In the genomic region with DNA sequence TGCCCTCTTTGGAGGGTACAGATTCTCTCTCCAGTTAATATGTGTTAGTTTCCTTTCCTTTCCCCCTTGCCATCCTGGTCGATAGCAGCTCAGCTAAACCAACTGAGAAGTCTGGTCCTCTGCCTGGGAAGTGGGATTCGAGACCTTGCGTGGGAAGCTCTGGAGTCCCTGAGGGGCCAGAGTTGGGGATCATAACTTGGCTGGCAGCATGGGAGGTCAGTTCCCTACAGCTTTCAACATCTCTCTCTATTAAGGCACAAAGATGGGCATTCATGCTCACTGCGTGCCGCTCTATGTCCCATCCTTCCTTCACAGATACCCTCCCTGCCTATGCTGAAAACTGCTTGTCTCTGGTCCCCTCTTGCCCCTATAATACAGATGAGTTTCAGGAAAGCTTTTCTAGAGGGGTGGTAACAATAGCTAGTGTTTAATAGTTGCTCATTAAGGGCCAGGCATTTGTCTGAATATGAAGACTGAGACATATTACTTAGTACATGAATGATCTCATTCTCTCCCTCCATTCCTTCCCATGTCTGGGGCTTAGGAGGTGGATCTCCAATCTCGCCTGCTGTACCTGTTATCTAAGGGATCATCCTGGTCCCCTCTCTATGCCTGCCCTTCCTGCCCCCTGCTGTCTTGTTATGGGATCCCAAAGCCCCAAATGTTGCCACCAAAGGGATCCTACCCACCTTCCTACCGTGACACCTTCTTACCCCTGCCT, we compare ENCODE assay signal across 9 cellular contexts. TPM values are rescaled to one million over a fixed set of nuclear protein-coding genes. Genes with fewer than 3 reads are reported as not detected.
A peak's percentile ranks its signal among the peaks of the same experiment; 100 is the strongest.
DNase-seq lines count a peak whose midpoint lies in the region; ATAC-seq and TF ChIP-seq lines count a peak whose summit lies in the region.
"Had no signal": no experiment of that assay in that cellular context is flagged by ENCODE, and none has a peak within 500 bp of the region (broad histone marks: within the 10 kb centered on the region; RNA-seq: fewer than 3 reads in every experiment).

No MANE protein-coding gene starts in this region.

- 75 to 81% methylated on average over 7 of the region's 7 CpGs for WGBS in body of pancreas, 2 donors

- peaks cover 6% of the 10 kb centered on the region for H3K27me3 Mint-ChIP-seq in CD4-positive, CD25-positive, alpha-beta regulatory T cell

- no peak for TF ChIP-seq CTCF in body of pancreas (IDR thresholded peaks at IDR 0.05)
- TF ChIP-seq CTCF in neutrophil (IDR thresholded peaks at IDR 0.05), result no peak

- peaks cover 13% of the 10 kb centered on the region for H3K36me3 Mint-ChIP-seq in CD4-positive, CD25-positive, alpha-beta regulatory T cell

- H3K27ac ChIP-seq in CD4-positive, CD25-positive, alpha-beta regulatory T cell (ENCODE audit: insufficient read depth, low read length, poor library complexity, severe bottlenecking), result no peak overlapping the region
- H3K27ac ChIP-seq in body of pancreas (peak overlapping the region; percentile 90 to 98 (median 98)), neutrophil (peak overlapping the region; percentile 79)

- no peaks in the 10 kb centered on the region for H3K9me3 ChIP-seq in CD4-positive, CD25-positive, alpha-beta regulatory T cell (ENCODE audit: control insufficient read depth in 2 of 2, low read length in 2 of 2)
- H3K9me3 ChIP-seq in body of pancreas (no peaks in the 10 kb centered on the region), neutrophil (no peaks in the 10 kb centered on the region)

- intact Hi-C loops in body of pancreas (cut with DNase I), result no loop called here

- peaks cover 9 to 76% (median 40%) of the 10 kb centered on the region in 4 donors for H3K4me1 Mint-ChIP-seq in CD4-positive, CD25-positive, alpha-beta regulatory T cell

- peak overlapping the region in 1 of 4 donors; percentile 15 for H3K4me3 Mint-ChIP-seq in CD4-positive, CD25-positive, alpha-beta regulatory T cell

- no peak overlapping the region for H3K4me3 ChIP-seq in CD4-positive, CD25-positive, alpha-beta regulatory T cell (ENCODE audit: low read depth, low read length)
- no peak overlapping the region for H3K4me3 ChIP-seq in body of pancreas
- H3K4me3 ChIP-seq in neutrophil (ENCODE audit: low read depth in 1 of 2, low read length in 1 of 2), result no peak overlapping the region

- TF ChIP-seq POLR2A in body of pancreas (IDR thresholded peaks at IDR 0.05), result no peak

- no peak for ATAC-seq in CD4-positive, CD25-positive, alpha-beta regulatory T cell (ENCODE audit: low read depth in 2 of 2)
- ATAC-seq in body of pancreas, result no peak
- ATAC-seq in HG02763 (IDR thresholded peaks at IDR 0.05; ENCODE audit: unreplicated experiment), result no peak

- peaks cover 20% of the 10 kb centered on the region for H3K36me3 ChIP-seq in CD4-positive, CD25-positive, alpha-beta regulatory T cell (ENCODE audit: control insufficient read depth, insufficient read depth, low read length)
- H3K36me3 ChIP-seq in body of pancreas (replicated peaks in 1 of 2; ENCODE audit: insufficient read depth in 1 of 2, low read depth in 2 of 2) (no peaks in the 10 kb centered on the region), neutrophil (peaks cover 18% of the 10 kb centered on the region)

- peaks cover 50% of the 10 kb centered on the region for H3K4me1 ChIP-seq in CD4-positive, CD25-positive, alpha-beta regulatory T cell (ENCODE audit: control insufficient read depth, insufficient read depth, low read length, poor library complexity, severe bottlenecking)
- H3K4me1 ChIP-seq in body of pancreas (peaks cover 87% of the 10 kb centered on the region), neutrophil (ENCODE audit: control insufficient read depth in 1 of 2, insufficient read depth in 1 of 2, low read depth in 1 of 2, low read length in 1 of 2) (peaks cover 64 to 73% of the 10 kb centered on the region in 2 experiments)

- no peaks in the 10 kb centered on the region for H3K9me3 Mint-ChIP-seq in CD4-positive, CD25-positive, alpha-beta regulatory T cell

- peak overlapping the region; percentile 49 to 95 (median 57) for H3K27ac Mint-ChIP-seq in CD4-positive, CD25-positive, alpha-beta regulatory T cell

- DNase-seq in CD4-positive, CD25-positive, alpha-beta regulatory T cell, result no peak
- no peak for DNase-seq in body of pancreas
- no peak for DNase-seq in activated CD8-positive, alpha-beta memory T cell treated with anti-CD3 and anti-CD28 coated beads, Interleukin-2, amount 50 U/mL, for 48 hours
- no peak for DNase-seq in DMS153 treated with DMSO at 0.1 percent for 48 hours (lab: John Stamatoyannopoulos, UW; ENCODE audit: unreplicated experiment)
- DNase-seq: activated gamma-delta T cell treated with Interleukin-2 at 50 U/mL for 16 hours, mesendoderm, NCI-H510A had no signal

- no peaks in the 10 kb centered on the region for H3K27me3 ChIP-seq in CD4-positive, CD25-positive, alpha-beta regulatory T cell (ENCODE audit: control insufficient read depth, insufficient read depth, low read length)
- H3K27me3 ChIP-seq in body of pancreas (no peaks in the 10 kb centered on the region), neutrophil (no peaks in the 10 kb centered on the region)

RNA-seq across cellular contexts. Expression of a gene that starts 10.8 kb away (rescaled TPM):
- total RNA-seq in CD4-positive, CD25-positive, alpha-beta regulatory T cell, result 29.4 TPM
- polyA plus RNA-seq in CD4-positive, CD25-positive, alpha-beta regulatory T cell, result 10 to 100 TPM; 10.7 to 15.9 (median 13.4) TPM
- total RNA-seq in body of pancreas, result 10 to 100 TPM; 37.9 to 61.6 TPM

RNA-seq across cellular contexts. Expression of a gene that starts 19.4 kb away (rescaled TPM):
- 78.8 TPM for total RNA-seq in CD4-positive, CD25-positive, alpha-beta regulatory T cell
- polyA plus RNA-seq in CD4-positive, CD25-positive, alpha-beta regulatory T cell, result 10 to 100 TPM; 34.3 to 46.1 (median 40.3) TPM
- 10 to 100 TPM; 34.9 to 38.7 TPM for total RNA-seq in body of pancreas

RNA-seq across cellular contexts. Expression of a gene that starts 26.8 kb away (rescaled TPM):
- 29.5 TPM for total RNA-seq in CD4-positive, CD25-positive, alpha-beta regulatory T cell
- polyA plus RNA-seq in CD4-positive, CD25-positive, alpha-beta regulatory T cell, result 10 to 100 TPM in 1 of 4 donors, 1 to 10 TPM in 3; 4.9 to 10.1 (median 6.2) TPM
- total RNA-seq in body of pancreas, result 1 to 10 TPM; 2.3 to 5.9 TPM

RNA-seq across cellular contexts. Expression of a gene that starts 48.2 kb away (rescaled TPM):
- 126 TPM for total RNA-seq in CD4-positive, CD25-positive, alpha-beta regulatory T cell
- 10 to 100 TPM in 2 of 4 donors, 1 to 10 TPM in 2; 9.3 to 10.5 (median 9.8) TPM for polyA plus RNA-seq in CD4-positive, CD25-positive, alpha-beta regulatory T cell
- 100 to 1,000 TPM in 1 of 2 donors, 10 to 100 TPM in 1; 75.5 to 157 TPM for total RNA-seq in body of pancreas

RNA-seq across cellular contexts. Expression of a gene that starts 58.4 kb away (rescaled TPM):
- not detected for total RNA-seq in CD4-positive, CD25-positive, alpha-beta regulatory T cell
- polyA plus RNA-seq in CD4-positive, CD25-positive, alpha-beta regulatory T cell, result not detected
- total RNA-seq in body of pancreas, result 1 to 10 TPM in 1 of 2 donors, under 1 TPM in 1; 0.78 to 1.6 TPM
